ENCODE assay signal across 12 cellular contexts in the genomic region with DNA sequence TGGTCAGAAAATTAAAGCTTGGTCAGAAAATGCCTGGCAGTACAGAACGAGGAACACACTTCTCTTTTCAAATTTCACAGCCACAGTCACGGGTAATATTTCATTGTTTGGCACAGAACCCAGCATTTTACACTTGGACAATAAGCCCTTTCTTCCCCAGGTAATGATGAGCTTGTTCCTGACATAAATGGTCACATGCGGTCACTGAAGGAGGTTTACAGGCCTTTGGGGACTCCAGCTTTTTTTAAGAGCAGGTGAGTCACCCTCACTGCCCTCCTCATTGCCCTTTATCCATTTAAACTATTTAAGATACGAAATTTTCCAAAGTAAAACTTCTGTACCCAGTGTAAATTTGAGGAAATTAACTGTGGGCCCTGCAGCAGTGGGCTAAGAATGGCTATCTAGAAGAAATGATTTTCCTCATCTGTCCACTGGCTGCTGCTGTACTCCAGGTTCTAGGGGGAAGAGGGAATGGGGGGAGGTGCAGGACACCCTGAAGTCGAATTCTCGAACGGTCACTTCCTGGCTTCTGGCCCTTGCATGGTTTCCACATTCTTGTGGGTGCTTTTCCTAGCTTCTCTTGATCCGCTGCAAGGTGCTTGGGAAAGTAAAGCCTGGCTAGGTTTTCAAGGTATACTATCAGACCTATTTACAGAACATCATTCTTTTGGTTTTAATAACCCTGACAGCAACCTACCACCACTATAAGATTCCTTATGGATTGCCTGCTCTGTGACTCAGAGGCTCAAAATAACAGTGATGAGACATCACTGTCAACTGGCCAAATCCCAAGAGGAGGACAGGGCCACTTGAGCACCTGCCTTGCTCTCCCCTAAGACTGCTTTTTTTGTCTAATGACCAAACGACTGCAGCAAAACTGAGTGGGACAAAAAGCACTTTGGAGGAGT.
DNase-seq lines count a peak whose midpoint lies in the region; ATAC-seq lines count a peak whose summit lies in the region.
"Had no signal": no experiment of that assay in that cellular context is flagged by ENCODE, and none has a peak within 500 bp of the region (broad histone marks: within the 10 kb centered on the region; RNA-seq: fewer than 3 reads in every experiment).

No MANE protein-coding gene starts in this region.

- H3K36me3 ChIP-seq in skeletal muscle satellite cell (ENCODE audit: insufficient read depth, low read length) = peaks cover 26% of the 10 kb centered on the region

- H3K27me3 ChIP-seq in skeletal muscle satellite cell (ENCODE audit: control insufficient read depth, insufficient read depth, low read length) = no peaks in the 10 kb centered on the region
- H3K27me3 ChIP-seq: Peyer's patch, sigmoid colon had no signal

- ATAC-seq in GM21619 (IDR thresholded peaks at IDR 0.05; ENCODE audit: unreplicated experiment) (no peak), HG02759 (IDR thresholded peaks at IDR 0.05; ENCODE audit: unreplicated experiment) (no peak)
- no peak for ATAC-seq in activated naive CD4-positive, alpha-beta T cell treated with anti-CD3 and anti-CD28 coated beads, Interleukin-2, amount 50 U/mL, for 72 hours

- no peaks in the 10 kb centered on the region for H3K9me3 ChIP-seq in skeletal muscle satellite cell (replicated peaks; ENCODE audit: low read length)
- H3K9me3 ChIP-seq: Peyer's patch, sigmoid colon had no signal

- no peak overlapping the region for H3K9ac ChIP-seq in skeletal muscle satellite cell (ENCODE audit: low read depth, low read length)

- no peak overlapping the region for H3K4me3 ChIP-seq in skeletal muscle satellite cell (ENCODE audit: low read length)
- H3K4me3 ChIP-seq: Peyer's patch, sigmoid colon had no signal

- H3K4me2 ChIP-seq in skeletal muscle satellite cell (ENCODE audit: low read length) = peak overlapping the region; percentile 2

- H3K27ac Mint-ChIP-seq in activated naive CD4-positive, alpha-beta T cell treated with anti-CD3 and anti-CD28 coated beads, Interleukin-2, amount 50 U/mL, for 72 hours = no peak overlapping the region

- no peaks in the 10 kb centered on the region for H3K9me3 Mint-ChIP-seq in activated naive CD4-positive, alpha-beta T cell treated with anti-CD3 and anti-CD28 coated beads, Interleukin-2, amount 50 U/mL, for 72 hours

- peak; percentile 31 for DNase-seq in DMS 273 (lab: John Stamatoyannopoulos, UW; ENCODE audit: unreplicated experiment)
- DNase-seq in DMS 273 treated with DMSO at 0.1 percent for 48 hours (lab: John Stamatoyannopoulos, UW) = no peak
- DNase-seq in NCI-H774 (lab: John Stamatoyannopoulos, UW) = peak; percentile 62
- peak; percentile 26 for DNase-seq in fibroblast of peridontal ligament (ENCODE audit: extremely low read depth)
- DNase-seq in activated naive CD4-positive, alpha-beta T cell treated with anti-CD3 and anti-CD28 coated beads, Interleukin-2, amount 50 U/mL, for 72 hours (ENCODE audit: low spot score in 2 of 2) = no peak
- DNase-seq: activated effector memory CD4-positive, alpha-beta T cell treated with anti-CD3 and anti-CD28 coated beads, Interleukin-2, amount 50 U/mL, for 16 hours; head of caudate nucleus; sigmoid colon had no signal

- H3K4me1 ChIP-seq in skeletal muscle satellite cell (ENCODE audit: control insufficient read depth, insufficient read depth, low read length) = peaks cover 38% of the 10 kb centered on the region

- peaks cover 18 to 38% of the 10 kb centered on the region in 2 donors for H3K36me3 Mint-ChIP-seq in activated naive CD4-positive, alpha-beta T cell treated with anti-CD3 and anti-CD28 coated beads, Interleukin-2, amount 50 U/mL, for 72 hours

Comparison
In these comparisons a context has a peak if more than half of its experiments do, and no peak if none do; other contexts are left out.
1. DNase-seq: peak in DMS 273 (single experiment), NCI-H774 (single experiment) and fibroblast of peridontal ligament (single experiment); none in DMS 273 treated with DMSO at 0.1 percent for 48 hours (single experiment) and activated naive CD4-positive, alpha-beta T cell treated with anti-CD3 and anti-CD28 coated beads, Interleukin-2, amount 50 U/mL, for 72 hours (0 of 2).